In genomic region chr7:97006146-97006950, GRCh38 we compare ENCODE assay signal across 8 cellular contexts. TPM values are rescaled to one million over a fixed set of nuclear protein-coding genes. Genes with fewer than 3 reads are reported as not detected.
DNase-seq lines count a peak whose midpoint lies in the region; ATAC-seq and TF ChIP-seq lines count a peak whose summit lies in the region.

No MANE protein-coding gene starts in this region.

- 1 to 6% (median 2%) methylated on average over 20 to 79 of the region's 79 CpGs for WGBS in stomach, 5 donors

- H3K36me3 ChIP-seq in stomach, result no peaks in the 10 kb centered on the region

- no peaks in the 10 kb centered on the region for H3K4me1 Mint-ChIP-seq in MCF 10A (ENCODE audit: insufficient read depth, unreplicated experiment)

- peaks cover 39% of the 10 kb centered on the region for H3K27me3 Mint-ChIP-seq in MCF 10A (ENCODE audit: insufficient read depth, unreplicated experiment)

- POLR2A ChIA-PET in MCF 10A (lab: Yijun Ruan, JAX), result no interaction called here

- TF ChIP-seq POLR2A in stomach (IDR thresholded peaks at IDR 0.05), result no peak

- H3K36me3 Mint-ChIP-seq in MCF 10A (ENCODE audit: insufficient read depth, unreplicated experiment), result no peaks in the 10 kb centered on the region

- no peak for TF ChIP-seq EP300 in stomach (IDR thresholded peaks at IDR 0.05)

- peak overlapping the region; percentile 77 for H3K4me3 Mint-ChIP-seq in MCF 10A (ENCODE audit: unreplicated experiment)

- CTCF ChIA-PET in MCF 10A (lab: Yijun Ruan, JAX), result interaction anchor here (0.6 to 1.0 kb wide), 2 partner anchors 12 to 20 kb away, joined by 3 to 4 read pairs; no protein-coding TSS in a partner anchor

- no TSS peak for BruUV-seq in MCF 10A (replicated peaks; lab: Mats Ljungman, UMichigan)

- H3K9me3 ChIP-seq in stomach, result peaks cover 0 to 15% (median 2%) of the 10 kb centered on the region in 4 donors

- intact Hi-C loops in MCF 10A (cut with micrococcal nuclease) (no loop called here), stomach (cut with DNase I; ENCODE audit: low total_unique reads) (no loop called here)

- H3K27me3 ChIP-seq in stomach, result peaks cover 36 to 100% (median 100%) of the 10 kb centered on the region in 3 donors

- no peak overlapping the region for H3K27ac ChIP-seq in stomach

- in situ Hi-C loops in GM13977 (cut with MboI; ENCODE audit: low pct_unique_long_range_greater_than_20kb, low sequenced_read_pairs, unreplicated experiment), result no loop called here

- peaks cover 26 to 40% (median 31%) of the 10 kb centered on the region in 4 donors for H3K4me1 ChIP-seq in stomach

- peak overlapping the region; percentile 36 to 49 (median 41) for H3K4me3 ChIP-seq in stomach

- peak; percentile 71 for DNase-seq in GM13977 (ENCODE audit: low spot score)
- peak; percentile 78 for DNase-seq in NCI-H82 (lab: John Stamatoyannopoulos, UW)
- no peak for DNase-seq in MCF 10A (ENCODE audit: unreplicated experiment)
- DNase-seq in kidney tubule cell (ENCODE audit: low spot score), result peak; percentile 48
- peak; percentile 39 for DNase-seq in stomach
- DNase-seq in central memory CD4-positive, alpha-beta T cell, result no peak
- DNase-seq in NCI-H69 (lab: John Stamatoyannopoulos, UW), result no peak

- ATAC-seq in HG02884 (IDR thresholded peaks at IDR 0.05; ENCODE audit: unreplicated experiment), result peak; percentile 48

- no peak overlapping the region for H3K27ac Mint-ChIP-seq in MCF 10A (ENCODE audit: low read depth, unreplicated experiment)

- TF ChIP-seq CTCF in GM13977 (IDR thresholded peaks at IDR 0.05; ENCODE audit: extremely low read depth, insufficient read depth, missing control alignments) (no peak), MCF 10A (IDR thresholded peaks at IDR 0.05; ENCODE audit: unreplicated experiment) (no peak), stomach (IDR thresholded peaks at IDR 0.05) (no peak)

- H3K9me3 Mint-ChIP-seq in MCF 10A (ENCODE audit: unreplicated experiment), result no peaks in the 10 kb centered on the region

RNA-seq across cellular contexts. Expression of gene DLX6, which starts 1.0 kb away (rescaled TPM):
- total RNA-seq in MCF 10A (2022) (not detected in 2 replicates), stomach (not detected)
- polyA plus RNA-seq in stomach, result under 1 TPM in 1 of 3 donors, not detected in 2; 0.08 TPM

RNA-seq across cellular contexts. Expression of gene DLX5, which starts 18.3 kb away (rescaled TPM):
- total RNA-seq in MCF 10A (2022), result not detected in 2 replicates
- 10 to 100 TPM in 1 of 5 donors, not detected in 4; 11.7 TPM for total RNA-seq in stomach
- under 1 TPM in 1 of 3 donors, not detected in 2; 0.23 TPM for polyA plus RNA-seq in stomach

Comparison
In these comparisons a context has a peak if more than half of its experiments do, and no peak if none do; other contexts are left out.
1. DNase-seq: peak in GM13977 (single experiment), NCI-H82 (single experiment), kidney tubule cell (single experiment) and stomach (single experiment); none in MCF 10A (single experiment), central memory CD4-positive, alpha-beta T cell (single experiment) and NCI-H69 (single experiment).